8 cellular contexts compared by ENCODE assay signal in genomic region chr22:44025171-44026065, GRCh38. TPM values are rescaled to one million over a fixed set of nuclear protein-coding genes. Genes with fewer than 3 reads are reported as not detected.
DNase-seq lines count a peak whose midpoint lies in the region; ATAC-seq and TF ChIP-seq lines count a peak whose summit lies in the region.

No MANE protein-coding gene starts in this region.

- TF ChIP-seq POLR2A in sigmoid colon (IDR thresholded peaks at IDR 0.05) = no peak

- TF ChIP-seq CTCF in sigmoid colon (IDR thresholded peaks at IDR 0.05) = no peak

- TF ChIP-seq EP300 in sigmoid colon (IDR thresholded peaks at IDR 0.05) = no peak

- no peaks in the 10 kb centered on the region for H3K9me3 ChIP-seq in sigmoid colon

- DNase-seq in SIG-M5 (lab: John Stamatoyannopoulos, UW) (peak; percentile 60), sigmoid colon (no peak), kidney tubule cell (ENCODE audit: low spot score) (no peak), AG08396 (ENCODE audit: low spot score) (no peak)

- H3K4me1 ChIP-seq in ACC112 (ENCODE audit: control insufficient read depth, insufficient read depth, low read length, unreplicated experiment) (peaks cover 14% of the 10 kb centered on the region), sigmoid colon (peaks cover 0 to 35% (median 24%) of the 10 kb centered on the region in 4 donors)

- H3K36me3 ChIP-seq in ACC112 (ENCODE audit: insufficient read depth, low read length) (no peaks in the 10 kb centered on the region), sigmoid colon (no peaks in the 10 kb centered on the region)

- peak; percentile 47 for ATAC-seq in GM18873 (IDR thresholded peaks at IDR 0.05; ENCODE audit: low FRiP score, unreplicated experiment)
- ATAC-seq in HG03045 (IDR thresholded peaks at IDR 0.05; ENCODE audit: unreplicated experiment) = peak; percentile 41
- ATAC-seq in esophagus mucosa = peak; percentile 46

- no peaks in the 10 kb centered on the region for H3K27me3 ChIP-seq in ACC112 (ENCODE audit: insufficient read depth, low read length)
- peaks cover 0 to 4% (median 0%) of the 10 kb centered on the region in 3 donors for H3K27me3 ChIP-seq in sigmoid colon

- peak overlapping the region; percentile 80 for H3K4me3 ChIP-seq in ACC112 (ENCODE audit: low read depth, low read length)
- peak overlapping the region in 3 of 4 donors; percentile 67 to 88 (median 80) for H3K4me3 ChIP-seq in sigmoid colon

- intact Hi-C loops in sigmoid colon (cut with DNase I) = no loop called here

- H3K79me2 ChIP-seq in ACC112 (ENCODE audit: control insufficient read depth, insufficient read depth, low read length, unreplicated experiment) = peaks cover 28% of the 10 kb centered on the region

- 73 to 78% methylated on average over 26 of the region's 26 CpGs for whole genome bisulfite sequencing in sigmoid colon, 2 donors

- no peak overlapping the region for H2AFZ ChIP-seq in ACC112 (ENCODE audit: low read length, unreplicated experiment)

- H3K27ac ChIP-seq in ACC112 (ENCODE audit: low read depth, low read length) (no peak overlapping the region), sigmoid colon (peak overlapping the region; percentile 78 to 83 (median 82))

RNA-seq across cellular contexts. Expression of gene PARVB, which starts 1.3 kb away (rescaled TPM):
- total RNA-seq in esophagus mucosa = 6.7 TPM
- total RNA-seq in sigmoid colon = 10 to 100 TPM; 18.9 to 21.6 (median 20.0) TPM
- 10 to 100 TPM in 1 of 3 donors, 1 to 10 TPM in 2; 6.9 to 20.5 (median 8.4) TPM for polyA plus RNA-seq in sigmoid colon
